ENCODE assay signal across 22 cellular contexts in genomic region chr2:215522237-215522636, GRCh38.
DNase-seq lines count a peak whose midpoint lies in the region; ATAC-seq, FAIRE-seq and TF ChIP-seq lines count a peak whose summit lies in the region.
"Had no signal": no experiment of that assay in that cellular context is flagged by ENCODE, and none has a peak within 500 bp of the region (broad histone marks: within the 10 kb centered on the region; RNA-seq: fewer than 3 reads in every experiment).

No MANE protein-coding gene starts in this region.

- no peaks in the 10 kb centered on the region for H3K79me2 ChIP-seq in hepatocyte

- FAIRE-seq in endometrium (lab: Jason Lieb, UNC) = peak; percentile 41
- FAIRE-seq: endothelial cell of umbilical vein, H54, K562, keratinocyte had no signal

- WGBS in hepatocyte (ENCODE audit: low lambda C conversion rate, missing lambda C conversion rate) = 50% methylated on average over 1 of the region's 1 CpG

- TF ChIP-seq CTCF in hepatocyte (IDR thresholded peaks at IDR 0.05; ENCODE audit: poor library complexity) = no peak

- H3K9me2 ChIP-seq in hepatocyte (replicated peaks; ENCODE audit: insufficient read depth) = no peaks in the 10 kb centered on the region

- no peak overlapping the region for H2AFZ ChIP-seq in hepatocyte

- H3K27me3 ChIP-seq in hepatocyte = no peaks in the 10 kb centered on the region
- H3K27me3 ChIP-seq: breast epithelium, foreskin keratinocyte, stomach, transverse colon had no signal

- no peaks in the 10 kb centered on the region for H4K20me1 ChIP-seq in hepatocyte (ENCODE audit: insufficient read depth, poor library complexity, severe bottlenecking)

- DNase-seq in Ammon's horn (ENCODE audit: low spot score) (peak; percentile 15), NCI-H1048 (lab: John Stamatoyannopoulos, UW) (peak; percentile 18), hepatocyte (ENCODE audit: low spot score) (no peak), posterior cingulate gyrus (no peak)
- DNase-seq in activated CD4-positive, alpha-beta T cell treated with anti-CD3 and anti-CD28 coated beads for 48 hours = no peak
- DNase-seq: activated CD4-positive, CD25-positive, alpha-beta regulatory T cell; activated T-cell treated with anti-CD3 and anti-CD28 coated beads, Interleukin-2, amount 50 U/mL, for 1 hour; CD4-positive, alpha-beta memory T cell; foreskin keratinocyte; NCI-H1930; retina; RPMI8226; stomach; transverse colon had no signal

- no peak overlapping the region for H3K4me2 ChIP-seq in hepatocyte

- H3K4me3 ChIP-seq in hepatocyte = no peak overlapping the region
- H3K4me3 ChIP-seq: breast epithelium, K562, stomach, transverse colon had no signal

- H3K9me3 ChIP-seq in hepatocyte (ENCODE audit: low read depth) = no peaks in the 10 kb centered on the region
- H3K9me3 ChIP-seq: breast epithelium, stomach, transverse colon had no signal

- intact Hi-C loops in posterior cingulate gyrus (cut with DNase I) = no loop called here

- H3K36me3 ChIP-seq in hepatocyte (replicated peaks; ENCODE audit: insufficient read depth, low read depth) = no peaks in the 10 kb centered on the region
- H3K36me3 ChIP-seq: breast epithelium, stomach, transverse colon had no signal

- peaks cover 5% of the 10 kb centered on the region for H3K4me1 ChIP-seq in hepatocyte (ENCODE audit: insufficient read depth)
- H3K4me1 ChIP-seq: foreskin keratinocyte, stomach had no signal

- peak overlapping the region; percentile 38 for H3K27ac ChIP-seq in hepatocyte
- H3K27ac ChIP-seq: foreskin keratinocyte, stomach, transverse colon had no signal

- ATAC-seq in HG03108 (IDR thresholded peaks at IDR 0.05; ENCODE audit: unreplicated experiment) (no peak), HG03025 (IDR thresholded peaks at IDR 0.05; ENCODE audit: low FRiP score, unreplicated experiment) (no peak)
- ATAC-seq: foreskin keratinocyte, K562 had no signal

Comparison
In these comparisons a context has a peak if more than half of its experiments do, and no peak if none do; other contexts are left out.
1. DNase-seq: peak in Ammon's horn (single experiment) and NCI-H1048 (single experiment); none in hepatocyte (single experiment), activated CD4-positive, alpha-beta T cell treated with anti-CD3 and anti-CD28 coated beads for 48 hours (single experiment) and posterior cingulate gyrus (0 of 10).